In the genomic region with DNA sequence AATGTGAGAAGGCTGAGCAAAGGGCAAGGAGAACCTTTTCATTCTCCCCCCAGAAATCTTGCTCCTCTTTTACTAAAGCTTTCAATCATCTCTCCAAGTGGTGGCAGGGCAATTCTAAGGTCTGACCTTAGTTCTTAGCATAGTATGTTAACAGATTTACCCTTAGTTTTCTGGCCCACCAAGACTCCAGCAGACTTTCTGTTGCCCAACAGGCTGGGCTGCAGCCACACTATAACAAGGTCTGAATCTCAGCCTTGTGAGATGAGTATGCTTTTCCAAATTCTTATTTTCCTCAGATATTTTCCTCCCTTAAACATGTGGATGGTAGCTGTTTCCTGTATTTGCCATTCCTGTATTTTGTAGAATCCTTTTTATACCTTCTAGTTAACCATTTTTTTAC, we compare ENCODE assay signal across 23 cellular contexts.
DNase-seq lines count a peak whose midpoint lies in the region; ATAC-seq and TF ChIP-seq lines count a peak whose summit lies in the region.
"Had no signal": no experiment of that assay in that cellular context is flagged by ENCODE, and none has a peak within 500 bp of the region (broad histone marks: within the 10 kb centered on the region; RNA-seq: fewer than 3 reads in every experiment).

No MANE protein-coding gene starts in this region.

- peaks cover 5% of the 10 kb centered on the region; the same call in 1 of the 2 replicates for H4K20me1 ChIP-seq in GM23248 (ENCODE audit: insufficient read depth)

- no peaks in the 10 kb centered on the region for H3K9me3 Mint-ChIP-seq in WTC11
- H3K9me3 Mint-ChIP-seq: CD14-positive monocyte; CD4-positive, alpha-beta memory T cell; IgD-negative memory B cell had no signal

- no peak overlapping the region for H3K18ac ChIP-seq in mesenchymal stem cell (ENCODE audit: low read depth in 1 of 2, low read length in 2 of 2)

- POLR2A ChIA-PET in WTC11 (lab: Charles Lee): no interaction called here

- H3K9ac ChIP-seq in GM23248 (no peak overlapping the region), mesenchymal stem cell (ENCODE audit: low read length) (peak overlapping the region; percentile 5)
- H3K9ac ChIP-seq: BLaER1 had no signal

- no peak overlapping the region for H2AK5ac ChIP-seq in mesenchymal stem cell (ENCODE audit: low read length, severe bottlenecking)

- H3K27ac Mint-ChIP-seq in WTC11: peak overlapping the region; percentile 43; the same call in 1 of the 2 replicates
- H3K27ac Mint-ChIP-seq: IgD-negative memory B cell had no signal

- H3K27ac ChIP-seq in GM23248: no peak overlapping the region
- H3K27ac ChIP-seq in mesenchymal stem cell (ENCODE audit: low read length, poor library complexity, severe bottlenecking): no peak overlapping the region
- H3K27ac ChIP-seq: BLaER1 had no signal

- peaks cover 23% of the 10 kb centered on the region for H3F3A ChIP-seq in GM23248 (ENCODE audit: insufficient read depth)

- no peak overlapping the region for H2BK5ac ChIP-seq in mesenchymal stem cell (ENCODE audit: low read depth, low read length, poor library complexity, severe bottlenecking)

- H3K4me3 ChIP-seq in GM23248 (no peak overlapping the region), mesenchymal stem cell (ENCODE audit: insufficient read depth in 1 of 2, low read depth in 1 of 2, low read length in 2 of 2) (no peak overlapping the region)
- H3K4me3 ChIP-seq: BLaER1, HAP-1 had no signal

- peaks cover 58% of the 10 kb centered on the region for H3K4me1 ChIP-seq in GM23248 (ENCODE audit: insufficient read depth)
- peaks cover 2% of the 10 kb centered on the region for H3K4me1 ChIP-seq in mesenchymal stem cell (ENCODE audit: control insufficient read depth, insufficient read depth, low read depth, low read length)

- H3K27me3 ChIP-seq in GM23248 (replicated peaks; ENCODE audit: insufficient read depth): no peaks in the 10 kb centered on the region
- H3K27me3 ChIP-seq in mesenchymal stem cell (ENCODE audit: control insufficient read depth in 1 of 2, insufficient read depth in 1 of 2, low read length in 2 of 2): no peaks in the 10 kb centered on the region
- H3K27me3 ChIP-seq: BLaER1 had no signal

- H2AFZ ChIP-seq in GM23248 (no peak overlapping the region), mesenchymal stem cell (ENCODE audit: low read depth, low read length) (no peak overlapping the region)

- ATAC-seq in WTC11 (no peak), HG03565 (IDR thresholded peaks at IDR 0.05; ENCODE audit: unreplicated experiment) (no peak)
- ATAC-seq: HepG2 had no signal

- H3K14ac ChIP-seq in mesenchymal stem cell (ENCODE audit: low read length in 2 of 2): no peak overlapping the region

- H3K23ac ChIP-seq in mesenchymal stem cell (ENCODE audit: low read length in 2 of 2): no peak overlapping the region

- H3K79me2 ChIP-seq in GM23248 (ENCODE audit: insufficient read depth): peaks cover 96% of the 10 kb centered on the region

- no peaks in the 10 kb centered on the region for H3K36me3 ChIP-seq in GM23248 (ENCODE audit: low read depth)
- no peaks in the 10 kb centered on the region for H3K36me3 ChIP-seq in mesenchymal stem cell (ENCODE audit: control insufficient read depth in 1 of 2, insufficient read depth in 2 of 2, low read depth in 1 of 2, low read length in 2 of 2)
- H3K36me3 ChIP-seq: BLaER1, HAP-1 had no signal

- no peaks in the 10 kb centered on the region for H3K9me2 ChIP-seq in GM23248 (ENCODE audit: insufficient read depth)

- H3K4me2 ChIP-seq in GM23248 (ENCODE audit: unreplicated experiment): no peak overlapping the region
- H3K4me2 ChIP-seq in mesenchymal stem cell (ENCODE audit: low read length, poor library complexity, severe bottlenecking): no peak overlapping the region

- no peak overlapping the region for H4K91ac ChIP-seq in mesenchymal stem cell (ENCODE audit: low read length)

- H3K4ac ChIP-seq in mesenchymal stem cell (ENCODE audit: low read depth in 1 of 2, low read length in 2 of 2): no peak overlapping the region

- H2BK120ac ChIP-seq in mesenchymal stem cell (ENCODE audit: low read depth, low read length): no peak overlapping the region

- in situ Hi-C loops in GM23248 (cut with MboI) (no loop called here), GM13977 (cut with MboI; ENCODE audit: low pct_unique_long_range_greater_than_20kb, low sequenced_read_pairs, unreplicated experiment) (no loop called here)

- H3K9me3 ChIP-seq in GM23248 (ENCODE audit: low read depth) (no peaks in the 10 kb centered on the region), mesenchymal stem cell (ENCODE audit: control insufficient read depth, low read length) (no peaks in the 10 kb centered on the region)
- H3K9me3 ChIP-seq: BLaER1, HAP-1 had no signal

- no peak overlapping the region for H2BK15ac ChIP-seq in mesenchymal stem cell (ENCODE audit: low read depth, poor library complexity, severe bottlenecking)

- TF ChIP-seq CTCF in WTC11 (IDR thresholded peaks at IDR 0.05): no peak
- no peak for TF ChIP-seq CTCF in GM13977 (IDR thresholded peaks at IDR 0.05; ENCODE audit: extremely low read depth, insufficient read depth, missing control alignments)

- no peaks in the 10 kb centered on the region for H3K27me3 Mint-ChIP-seq in WTC11 (ENCODE audit: low read depth)
- H3K27me3 Mint-ChIP-seq: CD4-positive, alpha-beta memory T cell; IgD-negative memory B cell had no signal

- H2BK12ac ChIP-seq in mesenchymal stem cell (ENCODE audit: low read length in 2 of 2): no peak overlapping the region

- no peaks in the 10 kb centered on the region for H3K79me1 ChIP-seq in mesenchymal stem cell (replicated peaks; ENCODE audit: low read length, poor library complexity, severe bottlenecking)

- CTCF ChIA-PET in WTC11 (lab: Charles Lee): interaction anchor here (1.1 to 1.4 kb wide), 4 partner anchors 13 to 206 kb away, joined by 3 to 7 read pairs (median 4); no protein-coding TSS in a partner anchor

- DNase-seq in AG20443 (ENCODE audit: low spot score) (peak; percentile 9), GM23248 (peak; percentile 34), WTC11 (ENCODE audit: low spot score) (no peak), mesenchymal stem cell (no peak), GM13977 (ENCODE audit: low spot score) (no peak)
- no peak for DNase-seq in effector CD8-positive, alpha-beta T cell (lab: John Stamatoyannopoulos, UW)
- no peak for DNase-seq in activated T-cell treated with anti-CD3 and anti-CD28 coated beads, Interleukin-2, amount 50 U/mL, for 1 hour
- DNase-seq: ACHN; CD4-positive, alpha-beta memory T cell; COR-L47; DMS 273 treated with DMSO at 0.1 percent for 48 hours; DMS53; DND-41; EL; GOT3; Karpas-422; KBM-7 had no signal

- peaks cover 28% of the 10 kb centered on the region for H3K4me1 Mint-ChIP-seq in WTC11

- H4K8ac ChIP-seq in mesenchymal stem cell (ENCODE audit: low read length): no peak overlapping the region

- H3K36me3 Mint-ChIP-seq in WTC11: no peaks in the 10 kb centered on the region
- H3K36me3 Mint-ChIP-seq: CD14-positive monocyte, IgD-negative memory B cell had no signal

- no peak overlapping the region for H3K4me3 Mint-ChIP-seq in WTC11
- H3K4me3 Mint-ChIP-seq: CD14-positive monocyte, IgD-negative memory B cell had no signal

TF ChIP-seq in WTC11, 78 proteins besides CTCF, POLR2A, EP300 and RAD21 (continues in another document):
- no peak for TF ChIP-seq ZNF416 (CRISPR knock-in tag; IDR thresholded peaks at IDR 0.05)
- TF ChIP-seq, protein P1, sequence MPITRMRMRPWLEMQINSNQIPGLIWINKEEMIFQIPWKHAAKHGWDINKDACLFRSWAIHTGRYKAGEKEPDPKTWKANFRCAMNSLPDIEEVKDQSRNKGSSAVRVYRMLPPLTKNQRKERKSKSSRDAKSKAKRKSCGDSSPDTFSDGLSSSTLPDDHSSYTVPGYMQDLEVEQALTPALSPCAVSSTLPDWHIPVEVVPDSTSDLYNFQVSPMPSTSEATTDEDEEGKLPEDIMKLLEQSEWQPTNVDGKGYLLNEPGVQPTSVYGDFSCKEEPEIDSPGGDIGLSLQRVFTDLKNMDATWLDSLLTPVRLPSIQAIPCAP (CRISPR knock-in tag; IDR thresholded peaks at IDR 0.05): no peak
- TF ChIP-seq, protein P2, sequence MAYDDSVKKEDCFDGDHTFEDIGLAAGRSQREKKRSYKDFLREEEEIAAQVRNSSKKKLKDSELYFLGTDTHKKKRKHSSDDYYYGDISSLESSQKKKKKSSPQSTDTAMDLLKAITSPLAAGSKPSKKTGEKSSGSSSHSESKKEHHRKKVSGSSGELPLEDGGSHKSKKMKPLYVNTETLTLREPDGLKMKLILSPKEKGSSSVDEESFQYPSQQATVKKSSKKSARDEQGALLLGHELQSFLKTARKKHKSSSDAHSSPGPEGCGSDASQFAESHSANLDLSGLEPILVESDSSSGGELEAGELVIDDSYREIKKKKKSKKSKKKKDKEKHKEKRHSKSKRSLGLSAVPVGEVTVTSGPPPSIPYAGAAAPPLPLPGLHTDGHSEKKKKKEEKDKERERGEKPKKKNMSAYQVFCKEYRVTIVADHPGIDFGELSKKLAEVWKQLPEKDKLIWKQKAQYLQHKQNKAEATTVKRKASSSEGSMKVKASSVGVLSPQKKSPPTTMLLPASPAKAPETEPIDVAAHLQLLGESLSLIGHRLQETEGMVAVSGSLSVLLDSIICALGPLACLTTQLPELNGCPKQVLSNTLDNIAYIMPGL (CRISPR knock-in tag; IDR thresholded peaks at IDR 0.05): no peak
- TF ChIP-seq NR2C2 (CRISPR knock-in tag; IDR thresholded peaks at IDR 0.05): no peak
- TF ChIP-seq SOX15 (CRISPR knock-in tag; IDR thresholded peaks at IDR 0.05): no peak
- TF ChIP-seq ESRRA (CRISPR knock-in tag; IDR thresholded peaks at IDR 0.05; ENCODE audit: borderline replicate concordance): no peak
- TF ChIP-seq, protein P3, sequence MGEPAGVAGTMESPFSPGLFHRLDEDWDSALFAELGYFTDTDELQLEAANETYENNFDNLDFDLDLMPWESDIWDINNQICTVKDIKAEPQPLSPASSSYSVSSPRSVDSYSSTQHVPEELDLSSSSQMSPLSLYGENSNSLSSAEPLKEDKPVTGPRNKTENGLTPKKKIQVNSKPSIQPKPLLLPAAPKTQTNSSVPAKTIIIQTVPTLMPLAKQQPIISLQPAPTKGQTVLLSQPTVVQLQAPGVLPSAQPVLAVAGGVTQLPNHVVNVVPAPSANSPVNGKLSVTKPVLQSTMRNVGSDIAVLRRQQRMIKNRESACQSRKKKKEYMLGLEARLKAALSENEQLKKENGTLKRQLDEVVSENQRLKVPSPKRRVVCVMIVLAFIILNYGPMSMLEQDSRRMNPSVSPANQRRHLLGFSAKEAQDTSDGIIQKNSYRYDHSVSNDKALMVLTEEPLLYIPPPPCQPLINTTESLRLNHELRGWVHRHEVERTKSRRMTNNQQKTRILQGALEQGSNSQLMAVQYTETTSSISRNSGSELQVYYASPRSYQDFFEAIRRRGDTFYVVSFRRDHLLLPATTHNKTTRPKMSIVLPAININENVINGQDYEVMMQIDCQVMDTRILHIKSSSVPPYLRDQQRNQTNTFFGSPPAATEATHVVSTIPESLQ (CRISPR knock-in tag; IDR thresholded peaks at IDR 0.05): no peak
- no peak for TF ChIP-seq SMAD4 (CRISPR knock-in tag; IDR thresholded peaks at IDR 0.05)

Comparison
In these comparisons a context has a peak if more than half of its experiments do, and no peak if none do; other contexts are left out.
1. DNase-seq: peak in AG20443 (single experiment) and GM23248 (single experiment); none in WTC11 (single experiment), mesenchymal stem cell (single experiment), effector CD8-positive, alpha-beta T cell (single experiment), activated T-cell treated with anti-CD3 and anti-CD28 coated beads, Interleukin-2, amount 50 U/mL, for 1 hour (single experiment) and GM13977 (single experiment).